6 cellular contexts compared by ENCODE assay signal in the genomic region with DNA sequence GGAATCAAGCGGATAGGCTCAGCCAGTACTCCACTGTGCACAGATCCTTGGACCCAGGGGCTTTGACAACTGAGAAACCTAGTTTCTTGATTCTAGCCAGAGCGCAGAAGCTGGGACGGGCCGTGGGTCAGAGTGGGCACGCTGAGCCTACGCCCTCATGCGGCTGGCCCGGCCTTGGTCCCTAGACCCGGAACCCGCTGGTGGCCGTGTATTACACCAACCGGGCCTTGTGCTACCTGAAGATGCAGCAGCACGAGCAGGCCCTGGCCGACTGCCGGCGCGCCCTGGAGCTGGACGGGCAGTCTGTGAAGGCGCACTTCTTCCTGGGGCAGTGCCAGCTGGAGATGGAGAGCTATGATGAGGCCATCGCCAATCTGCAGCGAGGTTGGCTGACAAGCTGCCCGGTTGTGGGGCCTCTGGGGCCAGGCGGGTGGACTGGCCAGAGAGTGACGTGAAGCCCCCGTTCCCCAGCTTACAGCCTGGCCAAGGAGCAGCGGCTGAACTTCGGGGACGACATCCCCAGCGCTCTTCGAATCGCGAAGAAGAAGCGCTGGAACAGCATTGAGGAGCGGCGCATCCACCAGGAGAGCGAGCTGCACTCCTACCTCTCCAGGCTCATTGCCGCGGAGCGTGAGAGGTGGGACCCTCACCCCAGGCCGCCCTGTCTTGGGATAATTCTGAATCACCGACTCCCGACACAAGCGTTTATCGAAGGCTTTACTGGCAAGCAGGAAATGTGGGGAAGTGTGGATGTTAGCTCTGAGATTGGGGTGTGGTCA.
DNase-seq lines count a peak whose midpoint lies in the region; TF ChIP-seq lines count a peak whose summit lies in the region.

No MANE protein-coding gene starts in this region.

- 0 out of 2 replicates have a peak, but pooled peaks cover 4% of the 10 kb centered on the region for H4K20me1 ChIP-seq in OCI-LY3 (ENCODE audit: insufficient read depth, low read length)

- H3K4me3 ChIP-seq in GM08714 (ENCODE audit: low read length) (peak overlapping the region; percentile 95), OCI-LY3 (ENCODE audit: low read length) (peak overlapping the region; percentile 95), stomach smooth muscle (ENCODE audit: low read length in 2 of 2) (peak overlapping the region; percentile 81 to 83)

- H3K27me3 ChIP-seq in OCI-LY3 (ENCODE audit: low read depth, low read length) (no peaks in the 10 kb centered on the region), stomach smooth muscle (ENCODE audit: control insufficient read depth in 1 of 2, insufficient read depth in 2 of 2, low read length in 2 of 2) (no peaks in the 10 kb centered on the region)

- H3K36me3 ChIP-seq in OCI-LY3 (replicated peaks; ENCODE audit: low read depth, low read length) = peaks cover 24% of the 10 kb centered on the region
- peaks cover 12 to 17% of the 10 kb centered on the region in 2 donors for H3K36me3 ChIP-seq in stomach smooth muscle (ENCODE audit: control insufficient read depth in 2 of 2, insufficient read depth in 2 of 2, low read length in 2 of 2)

- peaks cover 16% of the 10 kb centered on the region for H3K4me1 ChIP-seq in OCI-LY3 (ENCODE audit: low read length)
- H3K4me1 ChIP-seq in stomach smooth muscle (ENCODE audit: control insufficient read depth, insufficient read depth, low read length) = peaks cover 56% of the 10 kb centered on the region

- H3K79me2 ChIP-seq in OCI-LY3 (ENCODE audit: low read length) = peaks cover 37% of the 10 kb centered on the region

- DNase-seq in fibroblast of gingiva (ENCODE audit: low read depth) (peak; percentile 65), glomerular visceral epithelial cell (ENCODE audit: extremely low spot score) (no peak), 8988T (no peak)

- H3K9ac ChIP-seq in OCI-LY3 (ENCODE audit: low read length) (peak overlapping the region; percentile 88), stomach smooth muscle (ENCODE audit: low read length in 2 of 2) (peak overlapping the region; percentile 75 to 80)

- H3K9me3 ChIP-seq in OCI-LY3 (ENCODE audit: insufficient read depth, low read length) (no peaks in the 10 kb centered on the region), stomach smooth muscle (ENCODE audit: control insufficient read depth in 2 of 2, low read length in 2 of 2) (no peaks in the 10 kb centered on the region)

- peak; percentile 11; the same call in 1 of the 2 replicates for TF ChIP-seq CTCF in OCI-LY3 (IDR thresholded peaks at IDR 0.05; ENCODE audit: low read depth, low read length)

- H3K27ac ChIP-seq in OCI-LY3 (ENCODE audit: low read length) = peak overlapping the region; percentile 81
- peak overlapping the region; percentile 67 for H3K27ac ChIP-seq in stomach smooth muscle (ENCODE audit: low read length)

- peak overlapping the region; percentile 94 for H3K4me2 ChIP-seq in OCI-LY3 (ENCODE audit: low read length)

- H2AFZ ChIP-seq in OCI-LY3 (ENCODE audit: low read depth, low read length) = no peak overlapping the region
